In the genomic region with DNA sequence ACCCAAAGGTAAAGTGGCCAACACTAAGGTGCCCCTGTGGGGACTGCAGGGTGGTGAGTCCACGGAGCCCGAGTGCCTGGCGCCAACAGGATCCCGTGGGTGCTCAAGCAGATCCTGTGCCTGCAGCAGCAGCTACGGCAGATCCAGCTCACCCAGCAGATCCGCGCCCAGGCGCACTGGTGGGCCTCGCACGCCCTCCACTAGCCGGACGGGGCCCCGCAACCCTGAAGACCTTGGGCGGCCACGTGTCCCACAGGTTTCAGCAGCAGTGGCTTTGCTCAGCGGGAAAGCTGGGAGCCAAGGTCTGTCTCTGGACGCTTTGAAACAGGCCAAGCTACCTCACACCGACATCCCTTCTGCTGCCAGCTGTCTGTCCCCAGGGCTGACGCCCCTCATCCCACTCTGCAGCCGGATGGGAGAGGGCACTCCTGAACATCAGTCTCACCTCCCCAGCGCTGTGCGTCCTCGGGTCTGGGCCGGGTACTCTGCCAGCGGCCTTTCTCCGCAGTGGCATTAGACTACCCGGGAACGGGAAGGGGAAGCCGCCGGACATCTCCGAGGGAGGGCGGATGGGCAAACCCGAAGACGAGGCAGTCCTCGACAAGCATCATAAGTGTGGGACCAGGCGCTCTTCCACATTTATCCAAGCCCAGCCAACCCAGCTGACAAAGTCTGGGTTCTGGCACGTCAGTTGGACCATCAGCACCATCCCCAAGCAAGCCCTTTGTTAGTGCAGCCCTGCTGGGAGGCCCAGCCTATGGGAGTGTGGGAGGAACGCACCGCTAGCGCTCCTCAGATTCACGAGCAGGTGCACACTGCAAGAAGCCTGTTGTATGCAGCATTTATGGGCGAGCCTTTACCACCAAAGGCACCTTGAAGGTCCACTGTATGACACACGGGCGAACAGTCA, we compare ENCODE assay signal across 22 cellular contexts.
"Had no signal": no experiment of that assay in that cellular context is flagged by ENCODE, and none has a peak within 500 bp of the region (broad histone marks: within the 10 kb centered on the region; RNA-seq: fewer than 3 reads in every experiment).

No MANE protein-coding gene starts in this region.

- H2AFZ ChIP-seq: neural progenitor cell had no signal

- H3K27me3 Mint-ChIP-seq: effector memory CD8-positive, alpha-beta T cell had no signal

- H3K4me3 Mint-ChIP-seq: effector memory CD8-positive, alpha-beta T cell; immature natural killer cell; nephron; neural progenitor cell had no signal

- H3K36me3 ChIP-seq: lower lobe of right lung, neural progenitor cell, spleen, thoracic aorta, tibial nerve, vagina had no signal

- H3K4me1 Mint-ChIP-seq: immature natural killer cell, neural progenitor cell had no signal

- H3K27me3 ChIP-seq: neural progenitor cell, spleen, tibial nerve, vagina had no signal

- H3K9ac ChIP-seq: neural progenitor cell had no signal

- H3K9me3 Mint-ChIP-seq: neural progenitor cell had no signal

- H3K4me2 ChIP-seq: neural progenitor cell had no signal

- H3K9me3 ChIP-seq: lower lobe of right lung, vagina had no signal

- ATAC-seq: effector memory CD8-positive, alpha-beta T cell; left ventricle myocardium superior; psoas muscle had no signal

- FAIRE-seq: endometrium, frontal cortex had no signal

- H3K27ac Mint-ChIP-seq: effector memory CD8-positive, alpha-beta T cell; immature natural killer cell; neural progenitor cell had no signal

- H3K4me3 ChIP-seq: lower lobe of right lung, neural progenitor cell, psoas muscle, skin epidermis, spleen, thoracic aorta, tibial nerve, vagina had no signal

- DNase-seq: cortex of kidney; effector memory CD8-positive, alpha-beta T cell; erythroblast; hypothalamus; immature natural killer cell; islet precursor cell; left ventricle myocardium superior; lower lobe of right lung; nucleus accumbens; psoas muscle; spleen; stimulated activated CD4-positive, alpha-beta T cell treated with anti-CD3 and anti-CD28 coated beads, Interleukin-15, amount 100 ng/mL, for 24 hours; stimulated activated CD4-positive, alpha-beta T cell treated with anti-CD3 and anti-CD28 coated beads, Interleukin-2, amount 100 ng/mL, for 48 hours; stimulated activated naive CD4-positive, alpha-beta T cell had no signal

- H3K27ac ChIP-seq: lower lobe of right lung, neural progenitor cell, psoas muscle, skin epidermis, spleen, thoracic aorta, tibial nerve, vagina had no signal

- H3K36me3 Mint-ChIP-seq: immature natural killer cell, neural progenitor cell had no signal

- H3K4me1 ChIP-seq: lower lobe of right lung, neural progenitor cell, spleen, tibial nerve, vagina had no signal
